In genomic region chr2:84856785-84857184, GRCh38 we compare ENCODE assay signal across 11 cellular contexts. TPM values are rescaled to one million over a fixed set of nuclear protein-coding genes. Genes with fewer than 3 reads are reported as not detected.
DNase-seq lines count a peak whose midpoint lies in the region; ATAC-seq and TF ChIP-seq lines count a peak whose summit lies in the region.
"Had no signal": no experiment of that assay in that cellular context is flagged by ENCODE, and none has a peak within 500 bp of the region (broad histone marks: within the 10 kb centered on the region; RNA-seq: fewer than 3 reads in every experiment).

No MANE protein-coding gene starts in this region.

- H3K4me3 Mint-ChIP-seq in CD8-positive, alpha-beta T cell, result peak overlapping the region; percentile 75
- H3K4me3 Mint-ChIP-seq in T-cell, result peak overlapping the region; percentile 26 to 76 (median 50)
- peak overlapping the region in 1 of 2 donors; percentile 36 for H3K4me3 Mint-ChIP-seq in effector memory CD8-positive, alpha-beta T cell

- CTCF ChIA-PET in CD8-positive, alpha-beta T cell (lab: Charles Lee), result interaction anchor here (0.6 to 3.2 kb wide), 6 partner anchors 16 to 330 kb away, joined by 3 to 15 read pairs (median 5); no protein-coding TSS in a partner anchor
- CTCF ChIA-PET in T-cell (lab: Charles Lee), result interaction anchor here (0.5 to 1.0 kb wide), 2 partner anchors 74 to 424 kb away, joined by 3 read pairs; no protein-coding TSS in a partner anchor

- peaks cover 96% of the 10 kb centered on the region for H3K4me1 ChIP-seq in CD8-positive, alpha-beta T cell (ENCODE audit: insufficient read depth, low read length)
- H3K4me1 ChIP-seq: right lobe of liver had no signal

- ATAC-seq in CD8-positive, alpha-beta T cell, result peak; percentile 47
- peak; percentile 53 for ATAC-seq in HG03045 (IDR thresholded peaks at IDR 0.05; ENCODE audit: unreplicated experiment)
- peak; percentile 31 to 47 (median 41) for ATAC-seq in T-cell (replicated peaks in 1 of 4)
- peak; percentile 86 for ATAC-seq in effector memory CD8-positive, alpha-beta T cell (replicated peaks)
- no peak for ATAC-seq in GM19324 (IDR thresholded peaks at IDR 0.05; ENCODE audit: low FRiP score, unreplicated experiment)
- ATAC-seq in GM19452 (IDR thresholded peaks at IDR 0.05; ENCODE audit: unreplicated experiment), result no peak

- POLR2A ChIA-PET in CD8-positive, alpha-beta T cell (lab: Charles Lee), result interaction anchor here (0.6 to 2.1 kb wide), 3 partner anchors 9 to 50 kb away, joined by 3 to 7 read pairs (median 5); no protein-coding TSS in a partner anchor
- POLR2A ChIA-PET in T-cell (lab: Charles Lee), result interaction anchor here in 1 of 2 donors (1.1 kb wide), 1 partner anchor 15 kb away, joined by 3 read pairs; no protein-coding TSS in a partner anchor

- H3K27ac ChIP-seq in CD8-positive, alpha-beta T cell (ENCODE audit: low read depth, low read length), result peak overlapping the region; percentile 53
- H3K27ac ChIP-seq: epithelial cell of prostate, right lobe of liver had no signal

- intact Hi-C loops in CD8-positive, alpha-beta T cell (cut with DNase I, micrococcal nuclease), result loop anchor here in 1 of 2 experiments (2.0 to 5.0 kb wide), 2 partner anchors 18 to 209 kb away; no protein-coding TSS in a partner anchor

- no peak for TF ChIP-seq CTCF in CD8-positive, alpha-beta T cell (IDR thresholded peaks at IDR 0.05)
- no peak for TF ChIP-seq CTCF in foreskin fibroblast (IDR thresholded peaks at IDR 0.05; ENCODE audit: low read depth, low read length)

- no peaks in the 10 kb centered on the region for H3K9me3 ChIP-seq in CD8-positive, alpha-beta T cell (ENCODE audit: low read length)
- H3K9me3 ChIP-seq: right lobe of liver had no signal

- peak overlapping the region; percentile 98 for H3K27ac Mint-ChIP-seq in CD8-positive, alpha-beta T cell
- H3K27ac Mint-ChIP-seq in T-cell, result peak overlapping the region; percentile 98
- peak overlapping the region; percentile 53 to 79 for H3K27ac Mint-ChIP-seq in effector memory CD8-positive, alpha-beta T cell

- DNase-seq in CD8-positive, alpha-beta T cell, result peak in 2 of 7 experiments; percentile 44 to 56
- DNase-seq in T-cell (peak in 2 of 34 experiments; percentile 25 to 27), GOT3 (lab: John Stamatoyannopoulos, UW) (no peak), foreskin fibroblast (no peak)
- no peak for DNase-seq in effector memory CD8-positive, alpha-beta T cell
- DNase-seq: NCI-H2029, right lobe of liver had no signal

- peaks cover 5% of the 10 kb centered on the region for H3K36me3 ChIP-seq in CD8-positive, alpha-beta T cell (ENCODE audit: insufficient read depth, low read length)
- H3K36me3 ChIP-seq: right lobe of liver had no signal

- H3K27me3 Mint-ChIP-seq in CD8-positive, alpha-beta T cell (ENCODE audit: low read depth), result no peaks in the 10 kb centered on the region
- no peaks in the 10 kb centered on the region for H3K27me3 Mint-ChIP-seq in T-cell
- no peaks in the 10 kb centered on the region for H3K27me3 Mint-ChIP-seq in effector memory CD8-positive, alpha-beta T cell

- peaks cover 67% of the 10 kb centered on the region for H3K36me3 Mint-ChIP-seq in CD8-positive, alpha-beta T cell
- H3K36me3 Mint-ChIP-seq in T-cell, result peaks cover 59% of the 10 kb centered on the region
- H3K36me3 Mint-ChIP-seq in effector memory CD8-positive, alpha-beta T cell (ENCODE audit: insufficient read depth), result no peaks in the 10 kb centered on the region

- H3K27me3 ChIP-seq in CD8-positive, alpha-beta T cell (ENCODE audit: insufficient read depth, low read length), result no peaks in the 10 kb centered on the region
- H3K27me3 ChIP-seq: right lobe of liver had no signal

- peaks cover 5% of the 10 kb centered on the region for H3K9me3 Mint-ChIP-seq in CD8-positive, alpha-beta T cell
- peaks cover 6 to 7% (median 6%) of the 10 kb centered on the region in 3 donors for H3K9me3 Mint-ChIP-seq in T-cell
- H3K9me3 Mint-ChIP-seq in effector memory CD8-positive, alpha-beta T cell, result peaks cover 0 to 11% of the 10 kb centered on the region in 2 donors

- peak overlapping the region; percentile 21 for H3K4me3 ChIP-seq in CD8-positive, alpha-beta T cell (ENCODE audit: low read depth, low read length)
- H3K4me3 ChIP-seq in foreskin fibroblast (ENCODE audit: low read depth in 1 of 2, low read length in 2 of 2), result no peak overlapping the region
- H3K4me3 ChIP-seq: right lobe of liver had no signal

- H3K4me1 Mint-ChIP-seq in CD8-positive, alpha-beta T cell (ENCODE audit: low read depth), result peaks cover 94% of the 10 kb centered on the region
- peaks cover 94 to 98% (median 95%) of the 10 kb centered on the region in 3 donors for H3K4me1 Mint-ChIP-seq in T-cell
- H3K4me1 Mint-ChIP-seq in effector memory CD8-positive, alpha-beta T cell (ENCODE audit: low read depth in 2 of 2), result peaks cover 57 to 71% of the 10 kb centered on the region in 2 donors

RNA-seq across cellular contexts. Expression of gene TRABD2A, which starts 24.1 kb away (rescaled TPM):
- total RNA-seq in CD8-positive, alpha-beta T cell, result 100 to 1,000 TPM; 138 to 142 TPM
- 100 to 1,000 TPM in 3 of 5 donors, 10 to 100 TPM in 2; 77.3 to 219 (median 106) TPM for total RNA-seq in T-cell

RNA-seq across cellular contexts. Expression of gene TMSB10, which starts 48.7 kb away (rescaled TPM):
- total RNA-seq in CD8-positive, alpha-beta T cell, result 1,000 to 10,000 TPM; 1,479 to 1,577 TPM
- 1,000 to 10,000 TPM; 1,423 to 1,890 (median 1,689) TPM for total RNA-seq in T-cell

Comparison
In these comparisons a context has a peak if more than half of its experiments do, and no peak if none do; other contexts are left out.
1. ATAC-seq: peak in CD8-positive, alpha-beta T cell (single experiment), HG03045 (single experiment), T-cell (4 of 4) and effector memory CD8-positive, alpha-beta T cell (single experiment); none in GM19324 (single experiment) and GM19452 (single experiment).
2. Peak in every context shown above with its lines, with median percentiles within 50 percentile points of each other: H3K27ac Mint-ChIP-seq.